In the genomic region with DNA sequence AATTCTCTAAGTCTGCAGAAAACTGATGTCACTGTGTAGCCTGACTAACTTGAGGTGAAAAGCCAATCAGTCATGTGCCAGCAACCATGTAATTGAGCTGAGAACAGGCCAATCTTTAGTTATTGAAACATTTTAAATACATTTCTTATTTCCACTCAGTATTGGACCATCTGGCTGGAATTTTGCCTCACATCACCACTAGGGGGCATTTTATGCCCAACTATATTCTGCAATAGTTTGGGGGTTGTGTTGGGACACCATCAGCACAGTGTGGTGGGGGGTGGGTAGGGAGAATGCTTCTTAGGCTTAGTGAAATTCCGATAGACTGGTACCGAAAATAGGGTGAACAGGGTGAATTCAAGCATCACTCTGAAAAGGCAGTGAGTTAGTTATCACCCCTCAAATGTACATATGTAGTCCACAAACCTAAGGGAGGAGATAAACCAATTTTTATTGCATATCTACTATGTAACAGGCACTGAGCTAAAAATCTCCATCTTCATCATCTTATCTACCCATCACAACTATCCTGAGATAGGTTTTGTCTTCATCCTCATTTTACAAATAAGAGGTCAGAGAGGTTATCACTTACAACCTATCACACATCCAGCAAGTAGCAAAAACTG, we compare ENCODE assay signal across 8 cellular contexts. TPM values are rescaled to one million over a fixed set of nuclear protein-coding genes. Genes with fewer than 3 reads are reported as not detected.
DNase-seq lines count a peak whose midpoint lies in the region; ATAC-seq and TF ChIP-seq lines count a peak whose summit lies in the region.

No MANE protein-coding gene starts in this region.

- no peak overlapping the region for H3K4me3 ChIP-seq in A673 (ENCODE audit: low read depth, low read length, poor library complexity, severe bottlenecking)
- H3K4me3 ChIP-seq in GM12864 (ENCODE audit: low read depth, low read length): no peak overlapping the region
- no peak overlapping the region for H3K4me3 ChIP-seq in NT2/D1 (ENCODE audit: insufficient read length, low read depth)
- H3K4me3 ChIP-seq in esophagus squamous epithelium: no peak overlapping the region

- H3K4me3 Mint-ChIP-seq in stimulated activated memory B cell treated with anti-CD40 and anti-IgM and Interleukin-4, amounts not matched to agents 10 μg/mL and 1 μg/mL and 100 μg/mL, for 72 hours: no peak overlapping the region

- H3K36me3 ChIP-seq in A673 (ENCODE audit: insufficient read depth, low read length, poor library complexity, severe bottlenecking) (no peaks in the 10 kb centered on the region), NT2/D1 (ENCODE audit: insufficient read depth, insufficient read length, low read length) (no peaks in the 10 kb centered on the region), esophagus squamous epithelium (no peaks in the 10 kb centered on the region)

- CTCF ChIA-PET in A673 (lab: Charles Lee): no interaction called here

- no peaks in the 10 kb centered on the region for H3K9me3 Mint-ChIP-seq in stimulated activated memory B cell treated with anti-CD40 and anti-IgM and Interleukin-4, amounts not matched to agents 10 μg/mL and 1 μg/mL and 100 μg/mL, for 72 hours

- no peak overlapping the region for H3K27ac ChIP-seq in A673 (ENCODE audit: low read depth, low read length, poor library complexity, severe bottlenecking)
- H3K27ac ChIP-seq in esophagus squamous epithelium: no peak overlapping the region

- H3K4me1 ChIP-seq in A673 (ENCODE audit: insufficient read depth, low read length, poor library complexity, severe bottlenecking) (no peaks in the 10 kb centered on the region), NT2/D1 (ENCODE audit: insufficient read depth, insufficient read length) (no peaks in the 10 kb centered on the region), esophagus squamous epithelium (no peaks in the 10 kb centered on the region)

- no TSS peak for BruUV-seq in A673 (replicated peaks; lab: Mats Ljungman, UMichigan)

- POLR2A ChIA-PET in A673 (lab: Charles Lee; ENCODE audit: low non-redundant PET): no interaction called here

- peak; percentile 80 for TF ChIP-seq CTCF in A673 (conservative IDR thresholded peaks at IDR 0.05; ENCODE audit: low read depth, low read length)
- peak; percentile 62 for TF ChIP-seq CTCF in GM12864 (IDR thresholded peaks at IDR 0.05; ENCODE audit: low read depth, low read length, missing control alignments)
- peak in 4 of 6 experiments; percentile 14 to 41 (median 28) for TF ChIP-seq CTCF in esophagus squamous epithelium (IDR thresholded peaks at IDR 0.05)

- WGBS in esophagus squamous epithelium, 2 donors: 58 to 64% methylated on average over 2 of the region's 2 CpGs

- intact Hi-C loops in A673 (cut with micrococcal nuclease; ENCODE audit: unreplicated experiment): no loop called here
- intact Hi-C loops in esophagus squamous epithelium (cut with DNase I): no loop called here

- H3K27me3 ChIP-seq in A673 (replicated peaks; ENCODE audit: insufficient read depth, low read depth, low read length, poor library complexity): no peaks in the 10 kb centered on the region
- no peaks in the 10 kb centered on the region for H3K27me3 ChIP-seq in NT2/D1 (ENCODE audit: insufficient read depth, insufficient read length)
- H3K27me3 ChIP-seq in esophagus squamous epithelium: no peaks in the 10 kb centered on the region

- no peaks in the 10 kb centered on the region for H3K27me3 Mint-ChIP-seq in stimulated activated memory B cell treated with anti-CD40 and anti-IgM and Interleukin-4, amounts not matched to agents 10 μg/mL and 1 μg/mL and 100 μg/mL, for 72 hours

- H3K27ac Mint-ChIP-seq in stimulated activated memory B cell treated with anti-CD40 and anti-IgM and Interleukin-4, amounts not matched to agents 10 μg/mL and 1 μg/mL and 100 μg/mL, for 72 hours: no peak overlapping the region

- peak; percentile 82 for ATAC-seq in HG02798 (IDR thresholded peaks at IDR 0.05; ENCODE audit: poor library complexity, unreplicated experiment)
- no peak for ATAC-seq in stimulated activated memory B cell treated with anti-CD40 and anti-IgM and Interleukin-4, amounts not matched to agents 10 μg/mL and 1 μg/mL and 100 μg/mL, for 72 hours

- DNase-seq in A673 (ENCODE audit: low spot score) (peak; percentile 47), GM12864 (ENCODE audit: low read depth) (no peak), NT2/D1 (ENCODE audit: low read depth, low spot score) (peak; percentile 40), esophagus squamous epithelium (lab: John Stamatoyannopoulos, UW) (no peak), AG08396 (ENCODE audit: low spot score) (no peak)
- DNase-seq in stimulated activated CD4-positive, alpha-beta T cell treated with anti-CD3 and anti-CD28 coated beads, TNF-alpha, amount 100 ng/mL, for 48 hours (ENCODE audit: low read depth in 3 of 3): peak in 2 of 3 donors; percentile 1 to 2

- H3K9ac ChIP-seq in NT2/D1 (ENCODE audit: insufficient read length, low read depth): no peak overlapping the region

- no peaks in the 10 kb centered on the region for H3K4me1 Mint-ChIP-seq in stimulated activated memory B cell treated with anti-CD40 and anti-IgM and Interleukin-4, amounts not matched to agents 10 μg/mL and 1 μg/mL and 100 μg/mL, for 72 hours

- H3K36me3 Mint-ChIP-seq in stimulated activated memory B cell treated with anti-CD40 and anti-IgM and Interleukin-4, amounts not matched to agents 10 μg/mL and 1 μg/mL and 100 μg/mL, for 72 hours: no peaks in the 10 kb centered on the region

- no peak for TF ChIP-seq POLR2A in esophagus squamous epithelium (IDR thresholded peaks at IDR 0.05)

- H3K9me3 ChIP-seq in A673 (ENCODE audit: low read depth, low read length, poor library complexity, severe bottlenecking) (no peaks in the 10 kb centered on the region), NT2/D1 (ENCODE audit: insufficient read depth, low read length) (no peaks in the 10 kb centered on the region), esophagus squamous epithelium (no peaks in the 10 kb centered on the region)

RNA-seq across cellular contexts. Expression of a gene that starts 17.8 kb away (rescaled TPM):
- total RNA-seq in A673 (2021) (not detected in 2 replicates), esophagus squamous epithelium (not detected)

Comparison
In these comparisons a context has a peak if more than half of its experiments do, and no peak if none do; other contexts are left out.
1. DNase-seq: peak in A673 (single experiment), NT2/D1 (single experiment) and stimulated activated CD4-positive, alpha-beta T cell treated with anti-CD3 and anti-CD28 coated beads, TNF-alpha, amount 100 ng/mL, for 48 hours (2 of 3); none in GM12864 (single experiment), esophagus squamous epithelium (single experiment) and AG08396 (single experiment).
2. CTCF ChIP-seq: peak in every context shown above with its lines; median percentile 80 in A673; 62 in GM12864; 28 in esophagus squamous epithelium.